3 cellular contexts compared by ENCODE assay signal in genomic region chr3:120071259-120071658, GRCh38.
TF ChIP-seq lines count a peak whose summit lies in the region.

No MANE protein-coding gene starts in this region.

TF ChIP-seq in HepG2, 621 proteins besides CTCF, POLR2A, EP300 and RAD21:
- TF ChIP-seq ZBTB38 (CRISPR knock-in tag; IDR thresholded peaks at IDR 0.05) (0 out of 2 replicates have a peak, but pooled peaks have one; percentile 19), ZNF496 (CRISPR knock-in tag; IDR thresholded peaks at IDR 0.05; ENCODE audit: insufficient replicate concordance) (no peak)

TF ChIP-seq in HEK293, 187 proteins besides CTCF, POLR2A, EP300 and RAD21:
- TF ChIP-seq GLIS1 (tag by site-specific recombination; IDR thresholded peaks at IDR 0.05), result peak; percentile 44; the same call in 1 of the 2 replicates
- peak; percentile 47; the same call in 1 of the 2 replicates for TF ChIP-seq ZNF549 (tag by site-specific recombination; IDR thresholded peaks at IDR 0.05)
- no peak for TF ChIP-seq ZBTB6 (tag by site-specific recombination; IDR thresholded peaks at IDR 0.05)
- TF ChIP-seq ZNF600 (tag by site-specific recombination; IDR thresholded peaks at IDR 0.05), result peak; percentile 33; the same call in 1 of the 2 replicates
- TF ChIP-seq ZNF610 (tag by site-specific recombination; IDR thresholded peaks at IDR 0.05; ENCODE audit: borderline replicate concordance), result peak; percentile 99
- peak; percentile 79 for TF ChIP-seq FEZF1 (tag by site-specific recombination; IDR thresholded peaks at IDR 0.05)
- TF ChIP-seq MYNN (tag by site-specific recombination; IDR thresholded peaks at IDR 0.05; ENCODE audit: borderline replicate concordance), result no peak
- 0 out of 2 replicates have a peak, but pooled peaks have one; percentile 32 for TF ChIP-seq ZBTB17 (tag by site-specific recombination; IDR thresholded peaks at IDR 0.05)
- peak; percentile 44 for TF ChIP-seq OSR2 (tag by site-specific recombination; IDR thresholded peaks at IDR 0.05)

TF ChIP-seq in H1, 55 proteins besides CTCF, POLR2A, EP300 and RAD21:
- TF ChIP-seq RNF2 (IDR thresholded peaks at IDR 0.05; ENCODE audit: borderline replicate concordance, low read depth, low read length, missing control alignments, poor library complexity, severe bottlenecking) (no peak), NRF1 (IDR thresholded peaks at IDR 0.05; ENCODE audit: low read depth, low read length) (no peak), SP1 (IDR thresholded peaks at IDR 0.05; ENCODE audit: low read depth, low read length) (no peak), RBBP5 (IDR thresholded peaks at IDR 0.05; ENCODE audit: borderline replicate concordance, low read depth, low read length) (no peak), KDM5A (IDR thresholded peaks at IDR 0.05; ENCODE audit: low read length) (no peak), ASH2L (IDR thresholded peaks at IDR 0.05; ENCODE audit: low read length) (no peak), POLR2AphosphoS5 (IDR thresholded peaks at IDR 0.05; ENCODE audit: low read depth, low read length) (no peak), CBX8 (IDR thresholded peaks at IDR 0.05; ENCODE audit: borderline replicate concordance, low read depth, low read length) (no peak), SP4 (IDR thresholded peaks at IDR 0.05; ENCODE audit: low read length) (no peak), SIN3A (conservative IDR thresholded peaks at IDR 0.05 in 1 of 2, IDR thresholded peaks at IDR 0.05 in 1 of 2; ENCODE audit: low read depth in 1 of 2, low read length in 2 of 2) (no peak), USF2 (IDR thresholded peaks at IDR 0.05; ENCODE audit: low read length) (no peak), TAF7 (optimal IDR thresholded peaks at IDR 0.05; ENCODE audit: borderline replicate concordance, low read depth, low read length) (no peak), PHF8 (conservative IDR thresholded peaks at IDR 0.05; ENCODE audit: low read depth, low read length) (no peak), BCL11A (IDR thresholded peaks at IDR 0.05; ENCODE audit: low read depth in 2 of 2, low read length in 2 of 2) (no peak), CHD1 (IDR thresholded peaks at IDR 0.05; ENCODE audit: low read depth, low read length) (no peak), ZNF274 (IDR thresholded peaks at IDR 0.05; ENCODE audit: borderline replicate concordance, extremely low read depth, low read length) (no peak)
